10 cellular contexts compared by ENCODE assay signal in genomic region chr22:25267567-25267966, GRCh38. TPM values are rescaled to one million over a fixed set of nuclear protein-coding genes. Genes with fewer than 3 reads are reported as not detected.
"Had no signal": no experiment of that assay in that cellular context is flagged by ENCODE, and none has a peak within 500 bp of the region (broad histone marks: within the 10 kb centered on the region; RNA-seq: fewer than 3 reads in every experiment).

No MANE protein-coding gene starts in this region.

RNA-seq across cellular contexts. Expression of gene CRYBB2, which starts 48.1 kb away (rescaled TPM):
- total RNA-seq: activated CD4-positive, alpha-beta memory T cell treated with anti-CD3 and anti-CD28 coated beads, Interleukin-2, amount 10 ng/mL, durations not matched to agents 7 days and 5 days; activated CD8-positive, alpha-beta memory T cell treated with anti-CD3 and anti-CD28 coated beads, Interleukin-2, amount 10 ng/mL, durations not matched to agents 7 days and 5 days; activated CD8-positive, alpha-beta T cell treated with anti-CD3 and anti-CD28 coated beads, Interleukin-2, amount 10 ng/mL, durations not matched to agents 7 days and 5 days; activated naive CD8-positive, alpha-beta T cell treated with anti-CD3 and anti-CD28 coated beads, Interleukin-2, amount 10 ng/mL, durations not matched to agents 7 days and 5 days; activated T-helper 2 cell treated with anti-CD3 and anti-CD28 coated beads, Interferon-gamma antibody, Interleukin-2, Interleukin-4, amounts not matched to agents 10 μg/mL and 5 μg/mL and 100 μg/mL, durations not matched to agents 14 hours and 24 hours and 36 hours; ascending aorta; bronchial epithelial cell; cardiac muscle cell; chondrocyte; colonic mucosa had no signal
